9 cellular contexts compared by ENCODE assay signal in the genomic region with DNA sequence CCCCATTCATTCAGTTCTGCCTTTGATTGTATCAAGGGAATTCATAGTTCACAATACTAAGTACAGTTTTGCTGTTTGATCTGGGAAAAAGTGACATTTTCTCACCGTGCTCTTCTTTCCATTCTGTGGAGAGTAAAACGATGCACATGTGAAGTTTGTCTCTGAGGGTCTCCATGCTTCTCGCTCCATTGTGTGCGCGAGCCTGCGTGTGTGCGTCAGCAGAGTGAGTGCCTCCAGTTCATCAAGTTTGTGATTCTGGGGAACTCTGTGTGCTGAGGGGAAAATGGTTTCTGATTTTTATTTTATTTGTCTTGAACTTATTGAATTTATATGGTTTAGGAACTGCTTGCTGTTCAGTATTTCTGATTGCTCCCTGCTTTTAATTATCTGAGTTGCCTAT. TPM values are rescaled to one million over a fixed set of nuclear protein-coding genes. Genes with fewer than 3 reads are reported as not detected.
DNase-seq lines count a peak whose midpoint lies in the region; ATAC-seq and TF ChIP-seq lines count a peak whose summit lies in the region.
"Had no signal": no experiment of that assay in that cellular context is flagged by ENCODE, and none has a peak within 500 bp of the region (broad histone marks: within the 10 kb centered on the region; RNA-seq: fewer than 3 reads in every experiment).

No MANE protein-coding gene starts in this region.

- no peaks in the 10 kb centered on the region for H3K27me3 Mint-ChIP-seq in T-helper 17 cell

- POLR2A ChIA-PET in A673 (lab: Charles Lee; ENCODE audit: low non-redundant PET): no interaction called here

- H3K27ac Mint-ChIP-seq in T-helper 17 cell: no peak overlapping the region

- H3K4me3 ChIP-seq in A673 (ENCODE audit: low read depth, low read length, poor library complexity, severe bottlenecking) (peak overlapping the region; percentile 72), GM12875 (ENCODE audit: low read depth, low read length) (peak overlapping the region; percentile 74), iPS-20b (ENCODE audit: low read length) (peak overlapping the region; percentile 86), mucosa of descending colon (no peak overlapping the region)
- H3K4me3 ChIP-seq: pancreas had no signal

- BruUV-seq in A673 (replicated peaks; lab: Mats Ljungman, UMichigan): no TSS peak

- CTCF ChIA-PET in A673 (lab: Charles Lee): interaction anchor here (0.7 kb wide), 1 partner anchor 140 kb away, joined by 5 read pairs; no protein-coding TSS in a partner anchor

- no peaks in the 10 kb centered on the region for H3K36me3 Mint-ChIP-seq in T-helper 17 cell (ENCODE audit: low read depth)

- H3K4me1 Mint-ChIP-seq in T-helper 17 cell: peaks cover 27% of the 10 kb centered on the region

- TF ChIP-seq CTCF in A673 (conservative IDR thresholded peaks at IDR 0.05; ENCODE audit: low read depth, low read length) (no peak), GM12875 (IDR thresholded peaks at IDR 0.05; ENCODE audit: borderline replicate concordance, insufficient read depth, low read depth, low read length) (no peak), mucosa of descending colon (IDR thresholded peaks at IDR 0.05) (no peak)

- DNase-seq in A673 (ENCODE audit: low spot score) (peak; percentile 49), T-helper 17 cell (no peak), mucosa of descending colon (no peak), DMS79 treated with DMSO at 0.1 percent for 48 hours (lab: John Stamatoyannopoulos, UW) (no peak), hepatic stellate cell (ENCODE audit: low spot score) (no peak)
- DNase-seq: pancreas had no signal

- ATAC-seq in T-helper 17 cell (no peak), mucosa of descending colon (no peak), GM21423 (IDR thresholded peaks at IDR 0.05; ENCODE audit: unreplicated experiment) (no peak)
- ATAC-seq: pancreas had no signal

- H3K27ac ChIP-seq in A673 (ENCODE audit: low read depth, low read length, poor library complexity, severe bottlenecking) (peak overlapping the region; percentile 79), iPS-20b (ENCODE audit: low read length) (no peak overlapping the region)
- H3K27ac ChIP-seq: pancreas had no signal

- peaks cover 3% of the 10 kb centered on the region for H3K27me3 ChIP-seq in A673 (replicated peaks; ENCODE audit: insufficient read depth, low read depth, low read length, poor library complexity)
- H3K27me3 ChIP-seq in iPS-20b (ENCODE audit: insufficient read depth, low read length): no peaks in the 10 kb centered on the region; the same call in 1 of the 2 replicates

- no peaks in the 10 kb centered on the region for H3K9me3 ChIP-seq in A673 (ENCODE audit: low read depth, low read length, poor library complexity, severe bottlenecking)
- no peaks in the 10 kb centered on the region for H3K9me3 ChIP-seq in T-helper 17 cell (ENCODE audit: control insufficient read depth, low read length, poor library complexity, severe bottlenecking)
- H3K9me3 ChIP-seq in iPS-20b (ENCODE audit: insufficient read depth, low read depth, low read length): no peaks in the 10 kb centered on the region
- H3K9me3 ChIP-seq in mucosa of descending colon: no peaks in the 10 kb centered on the region
- H3K9me3 ChIP-seq: pancreas had no signal

- peak overlapping the region; percentile 63 for H3K4me3 Mint-ChIP-seq in T-helper 17 cell

- intact Hi-C loops in A673 (cut with micrococcal nuclease; ENCODE audit: unreplicated experiment): no loop called here
- intact Hi-C loops in mucosa of descending colon (cut with DNase I, micrococcal nuclease): no loop called here

- H3K9ac ChIP-seq in iPS-20b (ENCODE audit: low read depth, low read length): peak overlapping the region; percentile 86

- H3K36me3 ChIP-seq in A673 (ENCODE audit: insufficient read depth, low read length, poor library complexity, severe bottlenecking): no peaks in the 10 kb centered on the region
- no peaks in the 10 kb centered on the region for H3K36me3 ChIP-seq in iPS-20b (ENCODE audit: insufficient read depth, low read depth, low read length)
- H3K36me3 ChIP-seq in mucosa of descending colon (ENCODE audit: low read depth): no peaks in the 10 kb centered on the region
- H3K36me3 ChIP-seq: pancreas had no signal

- no peaks in the 10 kb centered on the region for H3K4me1 ChIP-seq in A673 (ENCODE audit: insufficient read depth, low read length, poor library complexity, severe bottlenecking)
- H3K4me1 ChIP-seq in iPS-20b (ENCODE audit: insufficient read depth, low read length): peaks cover 14% of the 10 kb centered on the region
- H3K4me1 ChIP-seq in mucosa of descending colon (ENCODE audit: low read depth): peaks cover 3% of the 10 kb centered on the region
- H3K4me1 ChIP-seq: pancreas had no signal

RNA-seq across cellular contexts. Expression of gene STK26, which starts 2.0 kb away (rescaled TPM):
- 60.8 and 61.0 TPM in 2 replicates for total RNA-seq in A673 (2021)
- total RNA-seq in T-helper 17 cell: 10 to 100 TPM; 25.2 to 34.3 TPM
- 10 to 100 TPM; 15.5 to 18.8 (median 16.5) TPM for total RNA-seq in mucosa of descending colon
